ENCODE assay signal across 10 cellular contexts in the genomic region with DNA sequence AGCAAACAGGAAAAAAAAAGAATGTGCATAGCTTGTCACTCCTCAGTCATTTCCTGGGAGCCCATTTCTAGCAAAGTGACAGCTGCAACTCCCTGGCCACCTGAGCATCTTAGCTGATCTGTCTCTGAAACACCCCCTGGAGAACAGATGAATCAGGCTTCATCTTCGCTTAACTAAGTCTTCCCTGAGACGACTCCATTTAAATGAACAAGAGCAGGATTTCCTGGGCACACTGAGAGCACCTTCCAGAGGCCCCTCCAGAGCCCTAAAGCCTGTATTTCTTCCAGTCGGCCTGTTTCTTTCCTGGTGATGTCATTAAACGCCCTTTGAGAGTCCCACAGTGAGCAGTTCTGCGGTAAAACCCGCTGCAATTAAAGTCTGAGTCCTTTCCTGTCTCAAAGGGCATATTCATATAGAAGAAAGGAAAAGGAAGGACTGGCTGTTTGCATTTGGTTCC. TPM values are rescaled to one million over a fixed set of nuclear protein-coding genes. Genes with fewer than 3 reads are reported as not detected.
DNase-seq lines count a peak whose midpoint lies in the region; ATAC-seq and TF ChIP-seq lines count a peak whose summit lies in the region.
"Had no signal": no experiment of that assay in that cellular context is flagged by ENCODE, and none has a peak within 500 bp of the region (broad histone marks: within the 10 kb centered on the region; RNA-seq: fewer than 3 reads in every experiment).

No MANE protein-coding gene starts in this region.

- ATAC-seq in stimulated activated effector memory CD8-positive, alpha-beta T cell treated with anti-CD3 and anti-CD28 coated beads, Interleukin-12 subunit alpha, Interleukin-12 subunit beta, amount 100 ng/mL, for 72 hours: peak; percentile 69
- no peak for ATAC-seq in GM21576 (IDR thresholded peaks at IDR 0.05; ENCODE audit: unreplicated experiment)

- CTCF ChIA-PET in activated CD4-positive, alpha-beta memory T cell treated with anti-CD3 and anti-CD28 coated beads for 36 hours (lab: Charles Lee): interaction anchor here (0.9 to 1.0 kb wide), 2 partner anchors 40 to 79 kb away, joined by 3 to 5 read pairs; no protein-coding TSS in a partner anchor
- CTCF ChIA-PET in activated CD4-positive, alpha-beta memory T cell treated with anti-CD3 and anti-CD28 coated beads, Interleukin-2, amount 10 ng/mL, durations not matched to agents 7 days and 5 days (lab: Charles Lee): interaction anchor here (1.4 kb wide), 1 partner anchor 41 kb away, joined by 4 read pairs; no protein-coding TSS in a partner anchor

- TF ChIP-seq CTCF in colonic mucosa (IDR thresholded peaks at IDR 0.05): no peak

- peaks cover 11% of the 10 kb centered on the region for H3K4me1 ChIP-seq in colonic mucosa
- H3K4me1 ChIP-seq in HAP-1: no peaks in the 10 kb centered on the region

- H3K4me3 ChIP-seq in colonic mucosa: no peak overlapping the region
- H3K4me3 ChIP-seq in HAP-1: no peak overlapping the region

- no peaks in the 10 kb centered on the region for H3K36me3 ChIP-seq in colonic mucosa
- no peaks in the 10 kb centered on the region for H3K36me3 ChIP-seq in HAP-1 (replicated peaks)

- no peak overlapping the region for H3K27ac Mint-ChIP-seq in activated CD4-positive, alpha-beta memory T cell treated with anti-CD3 and anti-CD28 coated beads for 36 hours
- H3K27ac Mint-ChIP-seq in activated CD4-positive, alpha-beta memory T cell treated with anti-CD3 and anti-CD28 coated beads, Interleukin-2, amount 10 ng/mL, durations not matched to agents 7 days and 5 days: no peak overlapping the region
- peak overlapping the region; percentile 73 for H3K27ac Mint-ChIP-seq in stimulated activated effector memory CD8-positive, alpha-beta T cell treated with anti-CD3 and anti-CD28 coated beads, Interleukin-12 subunit alpha, Interleukin-12 subunit beta, amount 100 ng/mL, for 72 hours
- H3K27ac Mint-ChIP-seq: H9 had no signal

- H3K9me3 ChIP-seq in colonic mucosa (no peaks in the 10 kb centered on the region), HAP-1 (no peaks in the 10 kb centered on the region)

- no peak overlapping the region for H3K9ac ChIP-seq in colonic mucosa (ENCODE audit: low read depth in 2 of 2, low read length in 2 of 2)

- H3K27me3 ChIP-seq in colonic mucosa: no peaks in the 10 kb centered on the region
- H3K27me3 ChIP-seq in HAP-1 (ENCODE audit: low read depth): peaks cover 5% of the 10 kb centered on the region; the same call in 1 of the 2 replicates

- H3K27me3 Mint-ChIP-seq in activated CD4-positive, alpha-beta memory T cell treated with anti-CD3 and anti-CD28 coated beads for 36 hours: no peaks in the 10 kb centered on the region
- H3K27me3 Mint-ChIP-seq in activated CD4-positive, alpha-beta memory T cell treated with anti-CD3 and anti-CD28 coated beads, Interleukin-2, amount 10 ng/mL, durations not matched to agents 7 days and 5 days: no peaks in the 10 kb centered on the region

- intact Hi-C loops in activated CD4-positive, alpha-beta memory T cell treated with anti-CD3 and anti-CD28 coated beads for 36 hours (cut with micrococcal nuclease): no loop called here
- intact Hi-C loops in colonic mucosa (cut with DNase I): no loop called here

- no peaks in the 10 kb centered on the region for H3K9me3 Mint-ChIP-seq in activated CD4-positive, alpha-beta memory T cell treated with anti-CD3 and anti-CD28 coated beads for 36 hours
- H3K9me3 Mint-ChIP-seq in activated CD4-positive, alpha-beta memory T cell treated with anti-CD3 and anti-CD28 coated beads, Interleukin-2, amount 10 ng/mL, durations not matched to agents 7 days and 5 days: no peaks in the 10 kb centered on the region
- H3K9me3 Mint-ChIP-seq in stimulated activated effector memory CD8-positive, alpha-beta T cell treated with anti-CD3 and anti-CD28 coated beads, Interleukin-12 subunit alpha, Interleukin-12 subunit beta, amount 100 ng/mL, for 72 hours: peaks cover under 1% of the 10 kb centered on the region

- no peak overlapping the region for H3K4me3 Mint-ChIP-seq in activated CD4-positive, alpha-beta memory T cell treated with anti-CD3 and anti-CD28 coated beads for 36 hours
- no peak overlapping the region for H3K4me3 Mint-ChIP-seq in activated CD4-positive, alpha-beta memory T cell treated with anti-CD3 and anti-CD28 coated beads, Interleukin-2, amount 10 ng/mL, durations not matched to agents 7 days and 5 days
- H3K4me3 Mint-ChIP-seq in stimulated activated effector memory CD8-positive, alpha-beta T cell treated with anti-CD3 and anti-CD28 coated beads, Interleukin-12 subunit alpha, Interleukin-12 subunit beta, amount 100 ng/mL, for 72 hours: no peak overlapping the region
- H3K4me3 Mint-ChIP-seq: H9 had no signal

- peaks cover 20% of the 10 kb centered on the region for H3K4me1 Mint-ChIP-seq in activated CD4-positive, alpha-beta memory T cell treated with anti-CD3 and anti-CD28 coated beads for 36 hours (ENCODE audit: low read depth)
- peaks cover 14% of the 10 kb centered on the region for H3K4me1 Mint-ChIP-seq in activated CD4-positive, alpha-beta memory T cell treated with anti-CD3 and anti-CD28 coated beads, Interleukin-2, amount 10 ng/mL, durations not matched to agents 7 days and 5 days
- peaks cover 27% of the 10 kb centered on the region for H3K4me1 Mint-ChIP-seq in stimulated activated effector memory CD8-positive, alpha-beta T cell treated with anti-CD3 and anti-CD28 coated beads, Interleukin-12 subunit alpha, Interleukin-12 subunit beta, amount 100 ng/mL, for 72 hours

- peaks cover under 1% of the 10 kb centered on the region for H3K36me3 Mint-ChIP-seq in activated CD4-positive, alpha-beta memory T cell treated with anti-CD3 and anti-CD28 coated beads for 36 hours
- peaks cover under 1% of the 10 kb centered on the region for H3K36me3 Mint-ChIP-seq in activated CD4-positive, alpha-beta memory T cell treated with anti-CD3 and anti-CD28 coated beads, Interleukin-2, amount 10 ng/mL, durations not matched to agents 7 days and 5 days (ENCODE audit: low read depth)
- no peaks in the 10 kb centered on the region for H3K36me3 Mint-ChIP-seq in stimulated activated effector memory CD8-positive, alpha-beta T cell treated with anti-CD3 and anti-CD28 coated beads, Interleukin-12 subunit alpha, Interleukin-12 subunit beta, amount 100 ng/mL, for 72 hours

- POLR2A ChIA-PET in activated CD4-positive, alpha-beta memory T cell treated with anti-CD3 and anti-CD28 coated beads for 36 hours (lab: Charles Lee): interaction anchor here (1.4 kb wide), 1 partner anchor 152 kb away, joined by 5 read pairs; no protein-coding TSS in a partner anchor
- POLR2A ChIA-PET in activated CD4-positive, alpha-beta memory T cell treated with anti-CD3 and anti-CD28 coated beads, Interleukin-2, amount 10 ng/mL, durations not matched to agents 7 days and 5 days (lab: Charles Lee): no interaction called here

- peak overlapping the region; percentile 29 for H3K27ac ChIP-seq in colonic mucosa

- DNase-seq in activated CD4-positive, alpha-beta memory T cell treated with anti-CD3 and anti-CD28 coated beads for 36 hours: peak; percentile 22
- DNase-seq in activated CD4-positive, alpha-beta memory T cell treated with anti-CD3 and anti-CD28 coated beads, Interleukin-2, amount 10 ng/mL, durations not matched to agents 7 days and 5 days: no peak
- DNase-seq in NOMO-1 treated with DMSO at 0.1 percent for 48 hours (lab: John Stamatoyannopoulos, UW; ENCODE audit: unreplicated experiment) (peak; percentile 82), colonic mucosa (no peak), midbrain (lab: John Stamatoyannopoulos, UW) (no peak), HAP-1 (ENCODE audit: low spot score in 2 of 2) (no peak)
- no peak for DNase-seq in stimulated activated effector memory CD8-positive, alpha-beta T cell treated with anti-CD3 and anti-CD28 coated beads, Interleukin-12 subunit alpha, Interleukin-12 subunit beta, amount 100 ng/mL, for 72 hours (ENCODE audit: low spot score in 2 of 2)
- DNase-seq: H9, posterior cingulate gyrus had no signal

- in situ Hi-C loops in HAP-1 (cut with MboI; ENCODE audit: low sequenced_read_pairs): no loop called here

RNA-seq across cellular contexts. Expression of gene TGFBI, which starts 13.9 kb away (rescaled TPM):
- under 1 TPM; 0.58 to 0.97 TPM for total RNA-seq in activated CD4-positive, alpha-beta memory T cell treated with anti-CD3 and anti-CD28 coated beads for 36 hours
- not detected for total RNA-seq in activated CD4-positive, alpha-beta memory T cell treated with anti-CD3 and anti-CD28 coated beads, Interleukin-2, amount 10 ng/mL, durations not matched to agents 7 days and 5 days
- 10 to 100 TPM; 47.5 to 63.3 TPM for total RNA-seq in colonic mucosa

Comparison
In these comparisons a context has a peak if more than half of its experiments do, and no peak if none do; other contexts are left out.
1. DNase-seq: peak in activated CD4-positive, alpha-beta memory T cell treated with anti-CD3 and anti-CD28 coated beads for 36 hours (single experiment) and NOMO-1 treated with DMSO at 0.1 percent for 48 hours (single experiment); none in activated CD4-positive, alpha-beta memory T cell treated with anti-CD3 and anti-CD28 coated beads, Interleukin-2, amount 10 ng/mL, durations not matched to agents 7 days and 5 days (single experiment), colonic mucosa (single experiment), stimulated activated effector memory CD8-positive, alpha-beta T cell treated with anti-CD3 and anti-CD28 coated beads, Interleukin-12 subunit alpha, Interleukin-12 subunit beta, amount 100 ng/mL, for 72 hours (0 of 2), midbrain (single experiment) and HAP-1 (0 of 2).
2. RNA of gene TGFBI, which starts 13.9 kb away (total RNA-seq): 47.5 to 63.3 TPM in colonic mucosa; 0.58 to 0.97 TPM in activated CD4-positive, alpha-beta memory T cell treated with anti-CD3 and anti-CD28 coated beads for 36 hours and not detected in activated CD4-positive, alpha-beta memory T cell treated with anti-CD3 and anti-CD28 coated beads, Interleukin-2, amount 10 ng/mL, durations not matched to agents 7 days and 5 days; every median in the first group is over 10 times any median in the second.